ENCODE assay signal across 8 cellular contexts in genomic region chr11:66288866-66289547, GRCh38. TPM values are rescaled to one million over a fixed set of nuclear protein-coding genes. Genes with fewer than 3 reads are reported as not detected.
DNase-seq lines count a peak whose midpoint lies in the region; ATAC-seq and TF ChIP-seq lines count a peak whose summit lies in the region.

TSS of gene YIF1A (minus strand) at chr11:66289143. CDS start at chr11:66288985, 158 bp downstream.

- peak within 1 kb of the TSS; percentile 99 for H3K4me3 ChIP-seq in Karpas-422 (ENCODE audit: low read length)
- H3K4me3 ChIP-seq in esophagus muscularis mucosa: peak within 1 kb of the TSS; percentile 67 to 100 (median 88)
- H3K4me3 ChIP-seq in muscle layer of duodenum (ENCODE audit: low read depth in 1 of 2, low read length in 2 of 2): peak within 1 kb of the TSS; percentile 78 to 90

- peak; percentile 95 for TF ChIP-seq POLR2A in esophagus muscularis mucosa (IDR thresholded peaks at IDR 0.05; ENCODE audit: low read depth)

- TF ChIP-seq EP300 in esophagus muscularis mucosa (IDR thresholded peaks at IDR 0.05): no peak

- H3K4me2 ChIP-seq in Karpas-422 (ENCODE audit: low read depth, low read length, poor library complexity, severe bottlenecking): peak within 1 kb of the TSS; percentile 94

- peak in 1 of 3 experiments; percentile 31 for TF ChIP-seq CTCF in esophagus muscularis mucosa (IDR thresholded peaks at IDR 0.05)

- H3K79me2 ChIP-seq in Karpas-422 (ENCODE audit: low read length): peaks cover 20% of the 10 kb centered on the region

- DNase-seq in DMS79 treated with DMSO at 0.1 percent for 48 hours (lab: John Stamatoyannopoulos, UW): peak; percentile 99
- DNase-seq in Karpas-422: peak; percentile 99
- DNase-seq in RKO (ENCODE audit: low spot score): peak; percentile 100
- DNase-seq in activated T-helper 1 cell treated with Interleukin-2 at 50 U/mL for 16 hours (ENCODE audit: low read depth): peak; percentile 97
- DNase-seq in esophagus muscularis mucosa (ENCODE audit: extremely low spot score): peak; percentile 99
- peak; percentile 98 for DNase-seq in stimulated activated CD8-positive, alpha-beta memory T cell treated with anti-CD3 and anti-CD28 coated beads, Interleukin-7, amount 100 ng/mL, for 4 hours (ENCODE audit: low read depth in 2 of 2)

- 0 out of 2 replicates have a peak, but pooled peaks cover 4% of the 10 kb centered on the region for H3K36me3 ChIP-seq in Karpas-422 (ENCODE audit: insufficient read depth, low read length)
- peaks cover 0 to 29% (median 10%) of the 10 kb centered on the region in 4 donors for H3K36me3 ChIP-seq in esophagus muscularis mucosa
- peaks cover 7 to 17% of the 10 kb centered on the region in 2 donors for H3K36me3 ChIP-seq in muscle layer of duodenum (ENCODE audit: control insufficient read depth in 1 of 2, insufficient read depth in 2 of 2, low read length in 2 of 2)

- intact Hi-C loops in esophagus muscularis mucosa (cut with DNase I): no loop called here

- peak within 1 kb of the TSS; percentile 68 for H3K27ac ChIP-seq in Karpas-422 (ENCODE audit: low read length)
- H3K27ac ChIP-seq in esophagus muscularis mucosa (replicated peaks in 1 of 4): peak within 1 kb of the TSS; percentile 89 to 97 (median 93)
- peak within 1 kb of the TSS; percentile 86 for H3K27ac ChIP-seq in muscle layer of duodenum (ENCODE audit: low read length)

- H3K27me3 ChIP-seq in Karpas-422 (ENCODE audit: low read length): no peaks in the 10 kb centered on the region
- peaks cover 2 to 29% (median 20%) of the 10 kb centered on the region in 4 donors for H3K27me3 ChIP-seq in esophagus muscularis mucosa
- peaks cover 21% of the 10 kb centered on the region for H3K27me3 ChIP-seq in muscle layer of duodenum (ENCODE audit: low read depth, low read length)

- H4K20me1 ChIP-seq in Karpas-422 (ENCODE audit: insufficient read depth, low read depth, low read length): 0 out of 2 replicates have a peak, but pooled peaks cover 4% of the 10 kb centered on the region

- WGBS in esophagus muscularis mucosa: under 1% methylated on average over 30 of the region's 74 CpGs

- H3K4me1 ChIP-seq in Karpas-422 (ENCODE audit: low read length) (peaks cover 26% of the 10 kb centered on the region), esophagus muscularis mucosa (peaks cover 38 to 64% (median 42%) of the 10 kb centered on the region in 4 donors), muscle layer of duodenum (ENCODE audit: control insufficient read depth in 1 of 2, insufficient read depth in 2 of 2, low read length in 2 of 2) (peaks cover 12 to 32% of the 10 kb centered on the region in 2 donors)

- H2AFZ ChIP-seq in Karpas-422 (ENCODE audit: low read length): peak within 1 kb of the TSS; percentile 83; the same call in 1 of the 2 replicates

- peak within 1 kb of the TSS; percentile 98 for H3K9ac ChIP-seq in Karpas-422 (ENCODE audit: low read length)

- H3K9me3 ChIP-seq in Karpas-422 (ENCODE audit: low read length): no peaks in the 10 kb centered on the region
- H3K9me3 ChIP-seq in esophagus muscularis mucosa: no peaks in the 10 kb centered on the region
- H3K9me3 ChIP-seq in muscle layer of duodenum (ENCODE audit: control insufficient read depth in 1 of 2, low read length in 2 of 2): no peaks in the 10 kb centered on the region

- peak; percentile 84 for ATAC-seq in GM21825 (IDR thresholded peaks at IDR 0.05; ENCODE audit: unreplicated experiment)

- no peaks in the 10 kb centered on the region for H3K9me2 ChIP-seq in Karpas-422 (replicated peaks; ENCODE audit: insufficient read depth, low read length)

RNA-seq across cellular contexts. Expression of gene YIF1A, which starts in this region (rescaled TPM):
- 145 and 154 TPM in 2 replicates for total RNA-seq in Karpas-422 (2014; rRNA removed; shearing (Covaris generic); ENCODE audit: low replicate concordance)
- total RNA-seq in esophagus muscularis mucosa: 10 to 100 TPM; 57.7 to 92.5 (median 85.4) TPM

Comparison
In these comparisons a context has a peak if more than half of its experiments do, and no peak if none do; other contexts are left out.
1. Peak in every context shown above with its lines: DNase-seq, ATAC-seq, H3K4me3 ChIP-seq and H3K27ac ChIP-seq.